In genomic region chr3:31634485-31634884, GRCh38 we compare ENCODE assay signal across 1 cellular context.
A peak's percentile ranks its signal among the peaks of the same experiment; 100 is the strongest.
TF ChIP-seq lines count a peak whose summit lies in the region.

No MANE protein-coding gene starts in this region.

TF ChIP-seq in SK-N-SH, 30 proteins besides CTCF, POLR2A, EP300 and RAD21 (continued from another document):
- TF ChIP-seq FOSL2 (IDR thresholded peaks at IDR 0.05; ENCODE audit: borderline replicate concordance, low read depth) (peak; percentile 20; the same call in 1 of the 2 replicates), MEF2A (IDR thresholded peaks at IDR 0.05; ENCODE audit: borderline replicate concordance, low read depth) (no peak)
